In the genomic region with DNA sequence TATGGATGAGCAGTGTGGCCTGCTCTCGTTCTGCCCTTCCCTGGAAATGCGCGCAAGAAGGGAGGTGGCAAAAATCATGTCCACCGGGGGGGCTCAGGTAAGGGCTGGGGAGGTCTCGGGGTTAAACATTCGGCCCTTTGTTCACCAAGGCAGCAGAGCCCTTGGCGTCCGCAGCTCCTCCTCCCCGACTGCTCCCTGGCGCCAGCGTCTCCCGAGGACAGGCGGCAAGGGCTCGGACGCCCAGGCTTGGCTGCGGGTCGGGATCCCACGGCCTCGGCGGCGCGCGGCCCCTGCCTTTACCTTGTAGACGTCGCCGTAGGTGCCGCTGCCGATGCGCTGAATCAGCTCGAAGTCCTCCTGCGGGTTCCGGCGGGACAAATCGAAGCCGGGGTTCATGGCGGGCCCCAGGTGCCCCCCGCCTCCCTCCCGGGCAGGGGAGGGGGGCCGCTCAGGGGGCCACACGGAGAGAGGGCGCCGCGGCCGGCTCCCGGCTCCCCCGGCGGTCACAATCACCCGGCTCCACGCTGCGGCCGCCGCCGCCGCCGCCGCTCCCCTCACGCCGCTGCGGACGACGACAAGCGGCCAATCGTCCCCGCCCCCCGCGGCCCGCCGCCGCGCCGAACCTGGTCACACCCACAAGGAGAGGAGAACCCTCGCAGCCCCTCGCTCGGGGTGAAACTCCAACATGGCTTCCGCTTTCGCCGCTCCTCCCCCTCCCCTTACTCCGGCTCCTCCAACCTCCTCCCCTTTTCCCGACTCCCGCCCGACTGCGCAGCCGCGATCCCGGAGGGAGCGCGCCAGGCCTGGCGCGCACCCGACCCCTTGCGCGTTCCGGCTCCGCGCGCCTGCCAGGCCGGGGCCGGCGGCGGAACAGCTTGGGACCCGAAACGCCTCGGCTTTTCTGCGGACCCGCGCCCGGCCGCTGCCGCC, we compare ENCODE assay signal across 8 cellular contexts. TPM values are rescaled to one million over a fixed set of nuclear protein-coding genes. Genes with fewer than 3 reads are reported as not detected.
DNase-seq lines count a peak whose midpoint lies in the region; ATAC-seq and TF ChIP-seq lines count a peak whose summit lies in the region.

TSS of gene MAP4K3 (minus strand) at position 694 of the 930 bp plus-strand sequence. CDS start at position 396, 298 bp downstream.

- peak; percentile 83 for ATAC-seq in HG02759 (IDR thresholded peaks at IDR 0.05; ENCODE audit: unreplicated experiment)

- H2AFZ ChIP-seq in trophoblast cell (ENCODE audit: insufficient read depth, low read length, poor library complexity) = peak within 1 kb of the TSS; percentile 89

- peak within 1 kb of the TSS; percentile 93 for H2BK120ac ChIP-seq in trophoblast cell (ENCODE audit: insufficient read depth, low read length, poor library complexity)

- H3K4me3 ChIP-seq in GM12875 (ENCODE audit: low read depth, low read length) (peak within 1 kb of the TSS; percentile 83), adipocyte (ENCODE audit: low read length) (peak within 1 kb of the TSS; percentile 99), trophoblast cell (ENCODE audit: low read depth, low read length) (peak within 1 kb of the TSS; percentile 88), tibial nerve (peak within 1 kb of the TSS; percentile 85 to 98 (median 96))

- H3K14ac ChIP-seq in trophoblast cell (ENCODE audit: low read length) = peak within 1 kb of the TSS; percentile 92

- TF ChIP-seq CTCF in GM12875 (IDR thresholded peaks at IDR 0.05; ENCODE audit: borderline replicate concordance, insufficient read depth, low read depth, low read length) (no peak), tibial nerve (IDR thresholded peaks at IDR 0.05) (peak in 1 of 5 experiments; percentile 44)

- H3K27ac ChIP-seq in trophoblast cell (ENCODE audit: low read depth, low read length) = peak within 1 kb of the TSS; percentile 98
- H3K27ac ChIP-seq in tibial nerve = peak within 1 kb of the TSS; percentile 91 to 99 (median 97)

- H2AK5ac ChIP-seq in trophoblast cell (ENCODE audit: low read length) = peak within 1 kb of the TSS; percentile 16

- DNase-seq in NCI-H1417 (lab: John Stamatoyannopoulos, UW) (peak; percentile 97 to 99 (median 98)), SW480 (ENCODE audit: low spot score) (peak; percentile 96), adipocyte (ENCODE audit: low read depth) (peak; percentile 98), cardiac septum (ENCODE audit: low spot score) (peak; percentile 95), trophoblast cell (peak; percentile 94 to 97), tibial nerve (ENCODE audit: low spot score in 2 of 2) (peak; percentile 77 to 85)

- H3K4me1 ChIP-seq in adipocyte (ENCODE audit: control insufficient read depth, insufficient read depth, low read length) = peaks cover 62% of the 10 kb centered on the region
- peaks cover 4 to 9% of the 10 kb centered on the region in 2 experiments for H3K4me1 ChIP-seq in trophoblast cell (ENCODE audit: control insufficient read depth in 1 of 2, insufficient read depth in 2 of 2, low read length in 2 of 2)
- H3K4me1 ChIP-seq in tibial nerve = peaks cover 5 to 63% (median 21%) of the 10 kb centered on the region in 4 donors

- H3K9ac ChIP-seq in adipocyte (ENCODE audit: low read length) = peak within 1 kb of the TSS; percentile 97
- peak within 1 kb of the TSS; percentile 91 for H3K9ac ChIP-seq in trophoblast cell (ENCODE audit: low read length)

- no peak within 1 kb of the TSS for H3K23ac ChIP-seq in trophoblast cell (ENCODE audit: low read length)

- intact Hi-C loops in cardiac septum (cut with DNase I) = loop anchor here (2.0 to 5.0 kb wide), 4 partner anchors 35 to 260 kb away; no protein-coding TSS in a partner anchor

- peak within 1 kb of the TSS; percentile 65 for H3K4me2 ChIP-seq in trophoblast cell (ENCODE audit: low read length)

- peak within 1 kb of the TSS; percentile 94 for H3K18ac ChIP-seq in trophoblast cell (ENCODE audit: low read length)

- peaks cover 21% of the 10 kb centered on the region for H3K79me2 ChIP-seq in trophoblast cell (ENCODE audit: control insufficient read depth, insufficient read depth, low read length, poor library complexity)

- peak; percentile 91 to 92 for TF ChIP-seq POLR2A in tibial nerve (IDR thresholded peaks at IDR 0.05)

- peak within 1 kb of the TSS; percentile 35 for H3K4ac ChIP-seq in trophoblast cell (ENCODE audit: low read depth, low read length)

- peak within 1 kb of the TSS; percentile 86 for H4K12ac ChIP-seq in trophoblast cell (ENCODE audit: low read depth, low read length)

- no peaks in the 10 kb centered on the region for H3K36me3 ChIP-seq in adipocyte (ENCODE audit: control insufficient read depth, insufficient read depth, low read length, severe bottlenecking)
- H3K36me3 ChIP-seq in trophoblast cell (ENCODE audit: control insufficient read depth in 1 of 2, insufficient read depth in 2 of 2, low read length in 2 of 2) = no peaks in the 10 kb centered on the region
- H3K36me3 ChIP-seq in tibial nerve = no peaks in the 10 kb centered on the region

- H3K27me3 ChIP-seq in adipocyte (replicated peaks; ENCODE audit: control insufficient read depth, insufficient read depth, low read length) (no peaks in the 10 kb centered on the region), trophoblast cell (ENCODE audit: insufficient read depth, low read length) (no peaks in the 10 kb centered on the region), tibial nerve (no peaks in the 10 kb centered on the region)

- H2BK5ac ChIP-seq in trophoblast cell (ENCODE audit: low read depth, low read length, poor library complexity) = peak within 1 kb of the TSS; percentile 95

- H4K91ac ChIP-seq in trophoblast cell (ENCODE audit: low read depth, low read length) = peak within 1 kb of the TSS; percentile 85

- no CpG with 5 or more reads among the region's 109 CpGs for WGBS in trophoblast cell (ENCODE audit: extremely low coverage, insufficient coverage, insufficient read length)
- 0% methylated on average over 51 to 64 of the region's 109 CpGs for WGBS in tibial nerve, 2 donors

- peak within 1 kb of the TSS; percentile 47 for H2BK12ac ChIP-seq in trophoblast cell (ENCODE audit: low read length)

- H4K8ac ChIP-seq in trophoblast cell (ENCODE audit: low read depth, low read length) = peak within 1 kb of the TSS; percentile 79

- H3K79me1 ChIP-seq in trophoblast cell (ENCODE audit: low read length) = peaks cover 15% of the 10 kb centered on the region

- H3K9me3 ChIP-seq in adipocyte (ENCODE audit: control insufficient read depth, low read length) = no peaks in the 10 kb centered on the region
- H3K9me3 ChIP-seq in trophoblast cell (ENCODE audit: insufficient read depth, low read depth, low read length) = no peaks in the 10 kb centered on the region
- no peaks in the 10 kb centered on the region for H3K9me3 ChIP-seq in tibial nerve

- peak in 1 of 2 donors; percentile 85 for TF ChIP-seq EP300 in tibial nerve (IDR thresholded peaks at IDR 0.05)

RNA-seq across cellular contexts. Expression of gene MAP4K3, which starts in this region (rescaled TPM):
- total RNA-seq in cardiac septum (40.0 TPM), tibial nerve (100 to 1,000 TPM in 1 of 4 donors, 10 to 100 TPM in 3; 54.4 to 102 (median 60.2) TPM)
- polyA plus RNA-seq in trophoblast cell (2013) = 24.7 and 24.8 TPM in 2 replicates

Comparison
In these comparisons a context has a peak if more than half of its experiments do, and no peak if none do; other contexts are left out.
1. Peak in every context shown above with its lines: DNase-seq, ATAC-seq, H3K4me3 ChIP-seq and H3K27ac ChIP-seq.